In the genomic region with DNA sequence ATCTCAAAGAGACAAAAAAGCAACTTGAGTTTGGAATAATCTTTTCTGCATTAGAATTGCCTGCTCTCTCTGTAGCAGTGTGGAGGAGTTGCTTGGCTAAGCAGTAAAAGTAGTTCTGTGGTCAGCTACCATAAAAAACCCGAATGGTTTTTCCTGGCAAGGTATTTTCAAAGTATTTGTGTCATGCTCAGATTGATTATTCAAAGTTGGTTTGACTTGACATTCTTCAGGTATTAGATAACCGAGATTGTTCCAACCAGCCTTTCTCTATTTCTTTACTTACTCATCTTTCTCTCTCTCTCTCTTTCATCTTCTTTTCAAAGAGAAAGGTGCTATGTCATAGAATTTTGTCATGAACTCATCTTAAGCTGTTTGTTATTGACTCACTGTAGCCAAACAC, we compare ENCODE assay signal across 28 cellular contexts.
DNase-seq lines count a peak whose midpoint lies in the region; ATAC-seq, FAIRE-seq and TF ChIP-seq lines count a peak whose summit lies in the region.
"Had no signal": no experiment of that assay in that cellular context is flagged by ENCODE, and none has a peak within 500 bp of the region (broad histone marks: within the 10 kb centered on the region; RNA-seq: fewer than 3 reads in every experiment).

No MANE protein-coding gene starts in this region.

- H3K27ac ChIP-seq in SK-N-SH (ENCODE audit: low read depth in 2 of 2, low read length in 1 of 2) (no peak overlapping the region), astrocyte (ENCODE audit: low read depth, low read length) (no peak overlapping the region), smooth muscle cell (ENCODE audit: low read depth) (peak overlapping the region; percentile 74)
- H3K27ac ChIP-seq: 22Rv1, heart left ventricle, PC-9, psoas muscle, vagina had no signal

- WGBS in SK-N-SH (ENCODE audit: low lambda C conversion rate), result 23% methylated on average over 2 of the region's 2 CpGs
- WGBS in smooth muscle cell (ENCODE audit: low lambda C conversion rate), result 36% methylated on average over 2 of the region's 2 CpGs

- H3K9me3 ChIP-seq in SK-N-SH (no peaks in the 10 kb centered on the region), astrocyte (ENCODE audit: insufficient read depth, low read depth, low read length) (no peaks in the 10 kb centered on the region), smooth muscle cell (replicated peaks; ENCODE audit: low read depth) (no peaks in the 10 kb centered on the region)
- H3K9me3 ChIP-seq: heart left ventricle, psoas muscle, vagina had no signal

- no peaks in the 10 kb centered on the region for H3K36me3 Mint-ChIP-seq in astrocyte (ENCODE audit: low read depth, unreplicated experiment)
- H3K36me3 Mint-ChIP-seq: activated naive CD4-positive, alpha-beta T cell treated with anti-CD3 and anti-CD28 coated beads, Interleukin-2, amount 10 ng/mL, durations not matched to agents 7 days and 5 days; CD4-positive, CD25-positive, alpha-beta regulatory T cell; memory B cell had no signal

- H2AFZ ChIP-seq in SK-N-SH (ENCODE audit: low read depth) (no peak overlapping the region), astrocyte (ENCODE audit: low read depth, low read length) (no peak overlapping the region), smooth muscle cell (ENCODE audit: low read depth) (no peak overlapping the region)
- H2AFZ ChIP-seq: PC-9 had no signal

- H4K20me1 ChIP-seq in SK-N-SH (ENCODE audit: insufficient read depth), result no peaks in the 10 kb centered on the region
- no peaks in the 10 kb centered on the region for H4K20me1 ChIP-seq in astrocyte (ENCODE audit: insufficient read depth, low read length)
- H4K20me1 ChIP-seq in smooth muscle cell (ENCODE audit: low read depth), result no peaks in the 10 kb centered on the region

- H3K9me3 Mint-ChIP-seq in astrocyte (ENCODE audit: unreplicated experiment), result no peaks in the 10 kb centered on the region
- H3K9me3 Mint-ChIP-seq: activated naive CD4-positive, alpha-beta T cell treated with anti-CD3 and anti-CD28 coated beads, Interleukin-2, amount 10 ng/mL, durations not matched to agents 7 days and 5 days; memory B cell had no signal

- TF ChIP-seq CTCF in SK-N-SH (IDR thresholded peaks at IDR 0.05), result no peak
- no peak for TF ChIP-seq CTCF in astrocyte (IDR thresholded peaks at IDR 0.05; ENCODE audit: insufficient read depth, low read depth, low read length)
- no peak for TF ChIP-seq CTCF in smooth muscle cell (IDR thresholded peaks at IDR 0.05; ENCODE audit: borderline replicate concordance, insufficient read depth, poor library complexity, severe bottlenecking)

- no peak overlapping the region for H3K9ac ChIP-seq in SK-N-SH
- H3K9ac ChIP-seq in astrocyte (ENCODE audit: low read length), result no peak overlapping the region
- H3K9ac ChIP-seq in smooth muscle cell (ENCODE audit: low read depth), result no peak overlapping the region

- DNase-seq in SK-N-SH, result no peak
- peak; percentile 82 for DNase-seq in astrocyte (ENCODE audit: low read depth)
- peak; percentile 69 for DNase-seq in glomerular visceral epithelial cell (ENCODE audit: extremely low spot score)
- DNase-seq in smooth muscle cell (lab: John Stamatoyannopoulos, UW; ENCODE audit: unreplicated experiment), result no peak
- no peak for DNase-seq in stimulated activated CD8-positive, alpha-beta memory T cell treated with anti-CD3 and anti-CD28 coated beads, Interleukin-4, amount 100 ng/mL, for 48 hours
- DNase-seq: activated CD4-positive, CD25-positive, alpha-beta regulatory T cell; activated naive CD4-positive, alpha-beta T cell treated with anti-CD3 and anti-CD28 coated beads, Interleukin-2, amount 10 ng/mL, durations not matched to agents 7 days and 5 days; amygdala; CD4-positive, CD25-positive, alpha-beta regulatory T cell; DMS 273 treated with DMSO at 0.1 percent for 48 hours; GOT3; heart left ventricle; left colon; NCI-H1092 treated with DMSO at 0.1 percent for 48 hours; NCI-H187 treated with DMSO at 0.1 percent for 48 hours; NCI-H526; NK-92 treated with Interleukin-12 subunit alpha and Interleukin-12 subunit beta, amount 100 ng/mL, for 24 hours; PC-9; psoas muscle; SHP77 treated with DMSO at 0.1 percent for 48 hours; stimulated activated naive CD8-positive, alpha-beta T cell treated with anti-CD3 and anti-CD28 coated beads, Interleukin-15, Interleukin-2, amounts not matched to agents 100 U/mL and 50 U/mL, for 24 hours had no signal

- H3K4me2 ChIP-seq in SK-N-SH, result no peak overlapping the region
- H3K4me2 ChIP-seq in astrocyte (ENCODE audit: low read length), result peak overlapping the region; percentile 29
- H3K4me2 ChIP-seq in smooth muscle cell, result no peak overlapping the region
- H3K4me2 ChIP-seq: PC-9 had no signal

- POLR2A ChIA-PET in SK-N-SH (lab: Yijun Ruan, JAX), result no interaction called here

- no peak overlapping the region for H3K4me3 Mint-ChIP-seq in astrocyte (ENCODE audit: unreplicated experiment)
- H3K4me3 Mint-ChIP-seq: activated naive CD4-positive, alpha-beta T cell treated with anti-CD3 and anti-CD28 coated beads, Interleukin-2, amount 10 ng/mL, durations not matched to agents 7 days and 5 days; CD4-positive, CD25-positive, alpha-beta regulatory T cell; central memory CD8-positive, alpha-beta T cell; memory B cell had no signal

- no peaks in the 10 kb centered on the region for H3K9me2 ChIP-seq in SK-N-SH

- H3K4me3 ChIP-seq in SK-N-SH (ENCODE audit: low read depth in 2 of 2, low read length in 1 of 2) (no peak overlapping the region), astrocyte (ENCODE audit: insufficient read depth, low read depth, low read length) (no peak overlapping the region), smooth muscle cell (no peak overlapping the region)
- H3K4me3 ChIP-seq: heart left ventricle, PC-9, psoas muscle, vagina had no signal

- no peaks in the 10 kb centered on the region for H3K4me1 ChIP-seq in SK-N-SH (ENCODE audit: control insufficient read depth in 1 of 2, insufficient read depth in 2 of 2, low read depth in 1 of 2, low read length in 1 of 2)
- peaks cover 1% of the 10 kb centered on the region for H3K4me1 ChIP-seq in astrocyte (ENCODE audit: insufficient read depth, low read length)
- H3K4me1 ChIP-seq in smooth muscle cell (ENCODE audit: low read depth), result no peaks in the 10 kb centered on the region
- H3K4me1 ChIP-seq: heart left ventricle, psoas muscle, vagina had no signal

- H3K79me2 ChIP-seq in SK-N-SH (ENCODE audit: insufficient read depth) (no peaks in the 10 kb centered on the region), astrocyte (ENCODE audit: insufficient read depth, low read length) (no peaks in the 10 kb centered on the region), smooth muscle cell (ENCODE audit: low read depth) (no peaks in the 10 kb centered on the region)

- no peak for ATAC-seq in SK-N-SH treated with all-trans-retinoic acid at 6 μM for 48 hours
- no peak for ATAC-seq in HG02973 (IDR thresholded peaks at IDR 0.05; ENCODE audit: unreplicated experiment)
- ATAC-seq in HG02763 (IDR thresholded peaks at IDR 0.05; ENCODE audit: unreplicated experiment), result no peak
- ATAC-seq: heart left ventricle; left colon; psoas muscle; stimulated activated naive CD8-positive, alpha-beta T cell treated with anti-CD3 and anti-CD28 coated beads, Interleukin-15, Interleukin-2, amounts not matched to agents 100 U/mL and 50 U/mL, for 24 hours had no signal

- CTCF ChIA-PET in SK-N-SH (lab: Yijun Ruan, JAX), result no interaction called here

- no peak for FAIRE-seq in astrocyte (lab: Jason Lieb, UNC)

- TF ChIP-seq RAD21 in SK-N-SH (IDR thresholded peaks at IDR 0.05; ENCODE audit: low read length), result no peak

- H3F3A ChIP-seq in SK-N-SH (replicated peaks; ENCODE audit: insufficient read depth) (peaks cover 3% of the 10 kb centered on the region), smooth muscle cell (ENCODE audit: low read depth) (no peaks in the 10 kb centered on the region)

- no peaks in the 10 kb centered on the region for H3K27me3 Mint-ChIP-seq in astrocyte (ENCODE audit: low read depth, unreplicated experiment)
- H3K27me3 Mint-ChIP-seq: activated naive CD4-positive, alpha-beta T cell treated with anti-CD3 and anti-CD28 coated beads, Interleukin-2, amount 10 ng/mL, durations not matched to agents 7 days and 5 days; CD4-positive, CD25-positive, alpha-beta regulatory T cell; central memory CD8-positive, alpha-beta T cell; memory B cell had no signal

- no peak for TF ChIP-seq EP300 in SK-N-SH (IDR thresholded peaks at IDR 0.05; ENCODE audit: borderline replicate concordance in 1 of 2, low read depth in 1 of 2, low read length in 1 of 2)

- H3K4me1 Mint-ChIP-seq in astrocyte (ENCODE audit: low read depth, unreplicated experiment), result peaks cover 10% of the 10 kb centered on the region
- H3K4me1 Mint-ChIP-seq: activated naive CD4-positive, alpha-beta T cell treated with anti-CD3 and anti-CD28 coated beads, Interleukin-2, amount 10 ng/mL, durations not matched to agents 7 days and 5 days; CD4-positive, CD25-positive, alpha-beta regulatory T cell; central memory CD8-positive, alpha-beta T cell; memory B cell had no signal

- H3K27ac Mint-ChIP-seq in astrocyte (ENCODE audit: unreplicated experiment), result no peak overlapping the region
- H3K27ac Mint-ChIP-seq: activated naive CD4-positive, alpha-beta T cell treated with anti-CD3 and anti-CD28 coated beads, Interleukin-2, amount 10 ng/mL, durations not matched to agents 7 days and 5 days; CD4-positive, CD25-positive, alpha-beta regulatory T cell; memory B cell had no signal

- H3K36me3 ChIP-seq in SK-N-SH (replicated peaks in 1 of 2; ENCODE audit: control insufficient read depth in 1 of 2, insufficient read depth in 2 of 2, low read length in 1 of 2) (no peaks in the 10 kb centered on the region), astrocyte (ENCODE audit: insufficient read depth, low read length) (no peaks in the 10 kb centered on the region), smooth muscle cell (ENCODE audit: low read depth) (no peaks in the 10 kb centered on the region)
- H3K36me3 ChIP-seq: heart left ventricle, vagina had no signal

- H3K27me3 ChIP-seq in SK-N-SH (ENCODE audit: insufficient read depth), result no peaks in the 10 kb centered on the region
- H3K27me3 ChIP-seq in astrocyte (ENCODE audit: insufficient read depth, low read length), result no peaks in the 10 kb centered on the region
- no peaks in the 10 kb centered on the region for H3K27me3 ChIP-seq in smooth muscle cell (ENCODE audit: low read depth)
- H3K27me3 ChIP-seq: heart left ventricle, vagina had no signal

TF ChIP-seq in SK-N-SH treated with all-trans-retinoic acid at 6 μM for 48 hours, 23 proteins besides CTCF, POLR2A, EP300 and RAD21:
- TF ChIP-seq ISL1 (CRISPR knock-in tag; IDR thresholded peaks at IDR 0.05), result peak; percentile 36; the same call in 1 of the 2 replicates
- TF ChIP-seq RARB (CRISPR knock-in tag; IDR thresholded peaks at IDR 0.05), result no peak
- no peak for TF ChIP-seq OSR1 (CRISPR knock-in tag; IDR thresholded peaks at IDR 0.05)
- no peak for TF ChIP-seq BACH2 (CRISPR knock-in tag; IDR thresholded peaks at IDR 0.05; ENCODE audit: borderline replicate concordance)

TF ChIP-seq in SK-N-SH, 30 proteins besides CTCF, POLR2A, EP300 and RAD21 (continues in another document):
- no peak for TF ChIP-seq NRF1 (IDR thresholded peaks at IDR 0.05; ENCODE audit: low read depth, low read length)
- no peak for TF ChIP-seq GATA2 (CRISPR knock-in tag; IDR thresholded peaks at IDR 0.05)
- no peak for TF ChIP-seq SIN3A (IDR thresholded peaks at IDR 0.05; ENCODE audit: borderline replicate concordance, low read depth, low read length)
- no peak for TF ChIP-seq EZH2phosphoT487 (IDR thresholded peaks at IDR 0.05; ENCODE audit: borderline replicate concordance, low read depth)

Comparison
In these comparisons a context has a peak if more than half of its experiments do, and no peak if none do; other contexts are left out.
1. DNase-seq: peak in astrocyte (single experiment) and glomerular visceral epithelial cell (single experiment); none in SK-N-SH (single experiment), smooth muscle cell (single experiment) and stimulated activated CD8-positive, alpha-beta memory T cell treated with anti-CD3 and anti-CD28 coated beads, Interleukin-4, amount 100 ng/mL, for 48 hours (single experiment).